Comparison of ENCODE assay signal across 1 cellular context in genomic region chr12:25320123-25321006, GRCh38.
A peak's percentile ranks its signal among the peaks of the same experiment; 100 is the strongest.
TF ChIP-seq lines count a peak whose summit lies in the region.

No MANE protein-coding gene starts in this region.

TF ChIP-seq in GM12878, 131 proteins besides CTCF, POLR2A, EP300 and RAD21 (continued from another document and continues in another):
- TF ChIP-seq TCF7 (IDR thresholded peaks at IDR 0.05; ENCODE audit: borderline replicate concordance) (peak; percentile 88), NKRF (conservative IDR thresholded peaks at IDR 0.05) (0 out of 2 replicates have a peak, but pooled peaks have one; percentile 42), TCF3 (IDR thresholded peaks at IDR 0.05; ENCODE audit: borderline replicate concordance, insufficient read depth, low read depth, low read length) (no peak), PAX5 (IDR thresholded peaks at IDR 0.05; ENCODE audit: borderline replicate concordance, low read depth, low read length) (peak; percentile 31; the same call in 1 of the 2 replicates), MLLT1 (IDR thresholded peaks at IDR 0.05) (0 out of 2 replicates have a peak, but pooled peaks have one; percentile 34), LARP7 (IDR thresholded peaks at IDR 0.05) (no peak), JUND (IDR thresholded peaks at IDR 0.05; ENCODE audit: low read depth, low read length) (peak; percentile 74), SKIL (IDR thresholded peaks at IDR 0.05; ENCODE audit: low read depth, poor library complexity, severe bottlenecking) (peak; percentile 96), BCL11A (IDR thresholded peaks at IDR 0.05; ENCODE audit: low read depth, low read length) (peak; percentile 68), TBL1XR1 (IDR thresholded peaks at IDR 0.05; ENCODE audit: low read depth, low read length) (peak; percentile 46; the same call in 1 of the 2 replicates), NBN (IDR thresholded peaks at IDR 0.05) (peak; percentile 75), FOS (IDR thresholded peaks at IDR 0.05; ENCODE audit: borderline replicate concordance, extremely low read depth, insufficient read length) (no peak), HCFC1 (IDR thresholded peaks at IDR 0.05; ENCODE audit: low read length) (no peak), IKZF2 (IDR thresholded peaks at IDR 0.05) (peak; percentile 92 to 94), BACH1 (IDR thresholded peaks at IDR 0.05; ENCODE audit: borderline replicate concordance) (peak; percentile 68; the same call in 1 of the 2 replicates), NR2C1 (IDR thresholded peaks at IDR 0.05) (0 out of 2 replicates have a peak, but pooled peaks have one; percentile 28), PAX8 (IDR thresholded peaks at IDR 0.05) (peak; percentile 20; the same call in 1 of the 2 replicates), RAD51 (IDR thresholded peaks at IDR 0.05) (peak; percentile 67; the same call in 1 of the 2 replicates), E4F1 (IDR thresholded peaks at IDR 0.05; ENCODE audit: borderline replicate concordance, partially characterized antibody) (no peak), CREB1 (IDR thresholded peaks at IDR 0.05; ENCODE audit: low read depth) (no peak), POU2F2 (IDR thresholded peaks at IDR 0.05; ENCODE audit: borderline replicate concordance, low read depth, low read length) (peak; percentile 16; the same call in 1 of the 3 replicates), NFIC (IDR thresholded peaks at IDR 0.05; ENCODE audit: low read depth, low read length) (peak; percentile 96), RELA (IDR thresholded peaks at IDR 0.05; ENCODE audit: borderline replicate concordance, partially characterized antibody) (no peak), ATF7 (IDR thresholded peaks at IDR 0.05; ENCODE audit: low read depth) (peak; percentile 77), NR2F1 (conservative IDR thresholded peaks at IDR 0.05) (peak; percentile 78), EED (IDR thresholded peaks at IDR 0.05; ENCODE audit: low read depth) (peak; percentile 72), GATAD2B (conservative IDR thresholded peaks at IDR 0.05; ENCODE audit: low read depth) (peak; percentile 89), MEF2B (IDR thresholded peaks at IDR 0.05; ENCODE audit: partially characterized antibody, poor library complexity, severe bottlenecking) (peak; percentile 98), SPI1 (IDR thresholded peaks at IDR 0.05; ENCODE audit: borderline replicate concordance, insufficient read depth, low read depth, low read length) (peak; percentile 98), BCL3 (IDR thresholded peaks at IDR 0.05; ENCODE audit: borderline replicate concordance, insufficient read depth, low read depth, low read length, poor library complexity, severe bottlenecking) (peak; percentile 45), STAT3 (IDR thresholded peaks at IDR 0.05; ENCODE audit: low read depth, low read length) (no peak), MAX (IDR thresholded peaks at IDR 0.05; ENCODE audit: low read depth, low read length) (no peak), ZZZ3 (IDR thresholded peaks at IDR 0.05; ENCODE audit: control insufficient read depth, insufficient read length, low read depth) (no peak), ETV6 (conservative IDR thresholded peaks at IDR 0.05 in 1 of 2, IDR thresholded peaks at IDR 0.05 in 1 of 2; ENCODE audit: borderline replicate concordance in 1 of 2, low read depth in 1 of 2) (0 out of 4 replicates have a peak, but pooled peaks of 1 of the 2 experiments have one; percentile 18), BHLHE40 (IDR thresholded peaks at IDR 0.05; ENCODE audit: borderline replicate concordance in 1 of 2, low read depth in 2 of 2, low read length in 1 of 2) (peak; percentile 36 to 65), ZNF24 (IDR thresholded peaks at IDR 0.05) (0 out of 2 replicates have a peak, but pooled peaks have one; percentile 9), ZBED1 (IDR thresholded peaks at IDR 0.05; ENCODE audit: borderline replicate concordance) (peak; percentile 49; the same call in 1 of the 2 replicates), RCOR1 (conservative IDR thresholded peaks at IDR 0.05; ENCODE audit: low read depth, low read length) (peak; percentile 79; the same call in 1 of the 2 replicates), MTA3 (IDR thresholded peaks at IDR 0.05; ENCODE audit: borderline replicate concordance, low read length) (0 out of 2 replicates have a peak, but pooled peaks have one; percentile 42), MYB (IDR thresholded peaks at IDR 0.05; ENCODE audit: borderline replicate concordance, low read depth, low read length) (no peak), IRF5 (IDR thresholded peaks at IDR 0.05; ENCODE audit: borderline replicate concordance) (no peak), TARDBP (IDR thresholded peaks at IDR 0.05; ENCODE audit: borderline replicate concordance) (no peak), E2F8 (IDR thresholded peaks at IDR 0.05; ENCODE audit: low read depth, partially characterized antibody) (peak; percentile 50), YBX1 (IDR thresholded peaks at IDR 0.05) (no peak), STAT1 (conservative IDR thresholded peaks at IDR 0.05) (no peak), ATF2 (IDR thresholded peaks at IDR 0.05; ENCODE audit: low read length) (peak; percentile 84), RELB (IDR thresholded peaks at IDR 0.05; ENCODE audit: low read depth) (peak; percentile 89), CHD1 (IDR thresholded peaks at IDR 0.05; ENCODE audit: low read depth, low read length) (no peak)
